In the genomic region with DNA sequence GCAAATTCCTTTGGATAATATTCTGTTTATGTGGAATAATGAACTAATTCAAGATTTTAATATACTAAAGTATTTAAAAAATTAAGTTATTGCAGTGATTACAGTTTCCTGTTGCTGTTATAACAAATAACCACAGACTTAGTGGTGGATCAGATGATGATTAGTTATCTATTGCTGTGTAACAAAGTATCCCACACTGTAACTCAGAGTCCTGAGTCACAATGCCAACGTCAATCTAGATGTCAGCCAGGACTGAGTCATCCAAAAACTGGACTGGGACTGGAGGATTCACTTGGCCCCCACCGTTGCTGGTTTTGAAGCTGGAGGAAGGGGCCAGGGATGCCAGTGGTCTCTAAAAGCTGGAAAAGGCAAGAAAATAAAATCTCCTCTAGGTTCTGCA, we compare ENCODE assay signal across 21 cellular contexts.
DNase-seq lines count a peak whose midpoint lies in the region; ATAC-seq and TF ChIP-seq lines count a peak whose summit lies in the region.
"Had no signal": no experiment of that assay in that cellular context is flagged by ENCODE, and none has a peak within 500 bp of the region (broad histone marks: within the 10 kb centered on the region; RNA-seq: fewer than 3 reads in every experiment).

No MANE protein-coding gene starts in this region.

- H3K4me1 ChIP-seq in fibroblast of lung (ENCODE audit: control insufficient read depth, extremely low read depth, insufficient read depth, low read length) (no peaks in the 10 kb centered on the region), osteoblast (ENCODE audit: insufficient read depth, low read length) (no peaks in the 10 kb centered on the region)
- H3K4me1 ChIP-seq: parathyroid adenoma, uterus had no signal

- DNase-seq in HK-2 (ENCODE audit: unreplicated experiment) (peak; percentile 3), RKO (ENCODE audit: low spot score) (peak; percentile 39), fibroblast of lung (ENCODE audit: low read depth in 2 of 2) (peak; percentile 39 to 41), osteoblast (ENCODE audit: insufficient read length, low spot score, missing footprints) (peak; percentile 3), Ammon's horn (ENCODE audit: low spot score) (no peak), HCEC 1CT (no peak)
- DNase-seq: activated CD4-positive, alpha-beta T cell treated with anti-CD3 and anti-CD28 coated beads, Interleukin-2, amount 50 U/mL, for 48 hours; activated naive CD4-positive, alpha-beta T cell; activated T-cell treated with anti-CD3 and anti-CD28 coated beads for 4 hours; anterior cingulate cortex; DMS79 treated with DMSO at 0.1 percent for 48 hours; naive thymus-derived CD8-positive, alpha-beta T cell; NCI-H1417; SHP77; stimulated activated naive CD8-positive, alpha-beta T cell treated with anti-CD3 and anti-CD28 coated beads, Interleukin-15, amount 100 ng/mL, for 72 hours; T-helper 17 cell; uterus had no signal

- no peaks in the 10 kb centered on the region for H3K36me3 ChIP-seq in fibroblast of lung (ENCODE audit: control insufficient read depth, insufficient read depth, low read length)
- no peaks in the 10 kb centered on the region for H3K36me3 ChIP-seq in osteoblast (ENCODE audit: insufficient read depth, low read length)
- H3K36me3 ChIP-seq: uterus had no signal

- H3K79me2 ChIP-seq in fibroblast of lung (ENCODE audit: control insufficient read depth, insufficient read depth, low read length), result no peaks in the 10 kb centered on the region
- no peaks in the 10 kb centered on the region for H3K79me2 ChIP-seq in osteoblast (ENCODE audit: insufficient read depth, low read length)
- H3K79me2 ChIP-seq: parathyroid adenoma had no signal

- TF ChIP-seq CTCF in fibroblast of lung (conservative IDR thresholded peaks at IDR 0.05 in 1 of 2, IDR thresholded peaks at IDR 0.05 in 1 of 2; ENCODE audit: low read depth in 1 of 2, low read length in 2 of 2) (no peak), osteoblast (IDR thresholded peaks at IDR 0.05; ENCODE audit: extremely low read depth, low read depth, low read length) (no peak)

- H3K27ac ChIP-seq in fibroblast of lung (ENCODE audit: insufficient read depth, low read length) (no peak overlapping the region), osteoblast (ENCODE audit: low read depth, low read length) (no peak overlapping the region)
- H3K27ac ChIP-seq: KMS-11, parathyroid adenoma, uterus had no signal

- no peaks in the 10 kb centered on the region for H3K9me3 ChIP-seq in fibroblast of lung (ENCODE audit: control insufficient read depth, insufficient read depth, low read depth, low read length)
- H3K9me3 ChIP-seq in osteoblast (ENCODE audit: low read depth, low read length), result no peaks in the 10 kb centered on the region
- H3K9me3 ChIP-seq: uterus had no signal

- H4K20me1 ChIP-seq in fibroblast of lung (ENCODE audit: control insufficient read depth, extremely low read depth, insufficient read depth, low read length) (no peaks in the 10 kb centered on the region), osteoblast (ENCODE audit: insufficient read depth, low read length) (no peaks in the 10 kb centered on the region)

- H3K27me3 ChIP-seq in fibroblast of lung (ENCODE audit: control insufficient read depth, insufficient read depth, low read length) (no peaks in the 10 kb centered on the region), osteoblast (ENCODE audit: insufficient read depth, low read length) (no peaks in the 10 kb centered on the region)
- H3K27me3 ChIP-seq: uterus had no signal

- no peak for ATAC-seq in GM19452 (IDR thresholded peaks at IDR 0.05; ENCODE audit: unreplicated experiment)
- no peak for ATAC-seq in GM21528 (IDR thresholded peaks at IDR 0.05; ENCODE audit: low FRiP score, unreplicated experiment)
- ATAC-seq: naive thymus-derived CD8-positive, alpha-beta T cell; stimulated activated naive CD8-positive, alpha-beta T cell treated with anti-CD3 and anti-CD28 coated beads, Interleukin-15, amount 100 ng/mL, for 72 hours; T-helper 17 cell had no signal

- no peak overlapping the region for H3K9ac ChIP-seq in fibroblast of lung (ENCODE audit: insufficient read depth, low read length)
- H3K9ac ChIP-seq: KMS-11, parathyroid adenoma had no signal

- no peak overlapping the region for H2AFZ ChIP-seq in fibroblast of lung (ENCODE audit: low read length)
- peak overlapping the region; percentile 15 for H2AFZ ChIP-seq in osteoblast (ENCODE audit: low read length)
- H2AFZ ChIP-seq: parathyroid adenoma had no signal

- H3K4me2 ChIP-seq in fibroblast of lung (ENCODE audit: extremely low read depth, insufficient read depth, low read length) (no peak overlapping the region), osteoblast (ENCODE audit: insufficient read depth, low read length) (no peak overlapping the region)
- H3K4me2 ChIP-seq: KMS-11 had no signal

- H3K4me3 ChIP-seq in fibroblast of lung (replicated peaks in 1 of 4; ENCODE audit: control extremely low read depth in 1 of 4, insufficient read depth in 1 of 4, low read depth in 3 of 4, low read length in 4 of 4) (no peak overlapping the region), osteoblast (ENCODE audit: insufficient read depth, low read length) (no peak overlapping the region)
- H3K4me3 ChIP-seq: uterus had no signal

Comparison
In these comparisons a context has a peak if more than half of its experiments do, and no peak if none do; other contexts are left out.
1. DNase-seq: peak in HK-2 (single experiment), RKO (single experiment), fibroblast of lung (2 of 2) and osteoblast (single experiment); none in Ammon's horn (single experiment) and HCEC 1CT (single experiment).